In the genomic region with DNA sequence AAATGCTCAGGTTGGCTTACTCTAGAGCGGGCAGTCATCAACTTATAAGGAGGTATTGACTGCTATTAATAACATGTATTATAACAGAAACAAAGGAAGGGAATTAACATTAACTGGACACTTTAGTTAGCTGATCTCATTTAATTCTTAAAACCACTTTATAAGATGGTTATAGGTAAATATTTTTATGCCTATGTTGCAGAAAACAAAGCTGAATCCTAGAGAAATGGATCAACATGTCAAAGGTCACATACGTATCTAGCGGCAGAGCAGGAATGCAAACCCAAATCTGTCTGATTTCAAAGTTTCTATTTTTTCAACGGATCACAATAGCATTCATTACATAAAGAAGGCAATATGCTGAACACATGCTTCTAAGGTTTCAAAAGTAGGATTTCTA, we compare ENCODE assay signal across 9 cellular contexts.
"Had no signal": no experiment of that assay in that cellular context is flagged by ENCODE, and none has a peak within 500 bp of the region (broad histone marks: within the 10 kb centered on the region; RNA-seq: fewer than 3 reads in every experiment).

No MANE protein-coding gene starts in this region.

- H3K4me1 Mint-ChIP-seq: IgD-negative memory B cell had no signal

- H3K4me3 Mint-ChIP-seq: HFFc6, IgD-negative memory B cell had no signal

- ATAC-seq: HCT116 had no signal

- H3K36me3 ChIP-seq: HAP-1 had no signal

- H3K27ac ChIP-seq: GM23248, HL-60 had no signal

- H3K27me3 Mint-ChIP-seq: IgD-negative memory B cell had no signal

- DNase-seq: GM23248, GOT3, H7, HFFc6, KBM-7 had no signal

- H3K36me3 Mint-ChIP-seq: IgD-negative memory B cell had no signal

- H3K27ac Mint-ChIP-seq: IgD-negative memory B cell had no signal

- H3K4me1 ChIP-seq: HAP-1 had no signal

- H3K9me3 ChIP-seq: HAP-1 had no signal

- H3K4me3 ChIP-seq: GM23248, HAP-1 had no signal

- H3K9ac ChIP-seq: GM23248 had no signal

- H3K9me3 Mint-ChIP-seq: HFFc6, IgD-negative memory B cell had no signal
